Comparison of ENCODE assay signal across 21 cellular contexts in genomic region chr2:10733584-10733958, GRCh38. TPM values are rescaled to one million over a fixed set of nuclear protein-coding genes. Genes with fewer than 3 reads are reported as not detected.
A peak's percentile ranks its signal among the peaks of the same experiment; 100 is the strongest.
DNase-seq lines count a peak whose midpoint lies in the region; ATAC-seq and TF ChIP-seq lines count a peak whose summit lies in the region.
"Had no signal": no experiment of that assay in that cellular context is flagged by ENCODE, and none has a peak within 500 bp of the region (broad histone marks: within the 10 kb centered on the region; RNA-seq: fewer than 3 reads in every experiment).

No MANE protein-coding gene starts in this region.

- DNase-seq in DMS53 (lab: John Stamatoyannopoulos, UW) (peak; percentile 22), DMS53 treated with DMSO at 0.1 percent for 48 hours (lab: John Stamatoyannopoulos, UW; ENCODE audit: unreplicated experiment) (no peak), fibroblast of the aortic adventitia (ENCODE audit: low read depth) (peak; percentile 13), NCI-H2171 (lab: John Stamatoyannopoulos, UW) (no peak)
- no peak for DNase-seq in activated naive CD8-positive, alpha-beta T cell treated with anti-CD3 and anti-CD28 coated beads, Interleukin-2, amount 50 U/mL, for 24 hours
- DNase-seq in activated naive CD8-positive, alpha-beta T cell treated with anti-CD3 and anti-CD28 coated beads for 36 hours = no peak
- DNase-seq: Calu3; CD4-positive, CD25-positive, alpha-beta regulatory T cell; DND-41; GM23248; NCI-H1694 treated with DMSO at 0.1 percent for 48 hours; NCI-H524; NK-92 treated with Interleukin-12 subunit alpha and Interleukin-12 subunit beta, amount 100 ng/mL, for 24 hours; SJCRH30; T-helper 2 cell had no signal

- H3K9me3 Mint-ChIP-seq in activated naive CD8-positive, alpha-beta T cell treated with anti-CD3 and anti-CD28 coated beads, Interleukin-2, amount 50 U/mL, for 24 hours = no peaks in the 10 kb centered on the region
- H3K9me3 Mint-ChIP-seq in activated naive CD8-positive, alpha-beta T cell treated with anti-CD3 and anti-CD28 coated beads for 36 hours = no peaks in the 10 kb centered on the region
- H3K9me3 Mint-ChIP-seq: CD4-positive, CD25-positive, alpha-beta regulatory T cell had no signal

- no peak overlapping the region for H3K4me3 ChIP-seq in fibroblast of the aortic adventitia (ENCODE audit: low read depth, low read length)
- H3K4me3 ChIP-seq: GM12878, GM23248, SJCRH30 had no signal

- TF ChIP-seq CTCF in fibroblast of the aortic adventitia (IDR thresholded peaks at IDR 0.05; ENCODE audit: insufficient read depth, low read length) = no peak

- H3K27me3 Mint-ChIP-seq in activated naive CD8-positive, alpha-beta T cell treated with anti-CD3 and anti-CD28 coated beads, Interleukin-2, amount 50 U/mL, for 24 hours = peaks cover 6% of the 10 kb centered on the region
- H3K27me3 Mint-ChIP-seq in activated naive CD8-positive, alpha-beta T cell treated with anti-CD3 and anti-CD28 coated beads for 36 hours = peaks cover 9% of the 10 kb centered on the region
- H3K27me3 Mint-ChIP-seq: B cell had no signal

- no peak overlapping the region for H3K4me3 Mint-ChIP-seq in activated naive CD8-positive, alpha-beta T cell treated with anti-CD3 and anti-CD28 coated beads, Interleukin-2, amount 50 U/mL, for 24 hours
- H3K4me3 Mint-ChIP-seq in activated naive CD8-positive, alpha-beta T cell treated with anti-CD3 and anti-CD28 coated beads for 36 hours = no peak overlapping the region
- H3K4me3 Mint-ChIP-seq: B cell; CD4-positive, CD25-positive, alpha-beta regulatory T cell had no signal

- H3K36me3 Mint-ChIP-seq in activated naive CD8-positive, alpha-beta T cell treated with anti-CD3 and anti-CD28 coated beads, Interleukin-2, amount 50 U/mL, for 24 hours (ENCODE audit: low read depth) = no peaks in the 10 kb centered on the region
- H3K36me3 Mint-ChIP-seq in activated naive CD8-positive, alpha-beta T cell treated with anti-CD3 and anti-CD28 coated beads for 36 hours = no peaks in the 10 kb centered on the region
- H3K36me3 Mint-ChIP-seq: CD4-positive, CD25-positive, alpha-beta regulatory T cell had no signal

- H3K27ac Mint-ChIP-seq in activated naive CD8-positive, alpha-beta T cell treated with anti-CD3 and anti-CD28 coated beads, Interleukin-2, amount 50 U/mL, for 24 hours = no peak overlapping the region
- no peak overlapping the region for H3K27ac Mint-ChIP-seq in activated naive CD8-positive, alpha-beta T cell treated with anti-CD3 and anti-CD28 coated beads for 36 hours
- H3K27ac Mint-ChIP-seq: B cell; CD4-positive, CD25-positive, alpha-beta regulatory T cell had no signal

- H3K4me1 Mint-ChIP-seq in activated naive CD8-positive, alpha-beta T cell treated with anti-CD3 and anti-CD28 coated beads, Interleukin-2, amount 50 U/mL, for 24 hours = no peaks in the 10 kb centered on the region
- no peaks in the 10 kb centered on the region for H3K4me1 Mint-ChIP-seq in activated naive CD8-positive, alpha-beta T cell treated with anti-CD3 and anti-CD28 coated beads for 36 hours
- H3K4me1 Mint-ChIP-seq: B cell; CD4-positive, CD25-positive, alpha-beta regulatory T cell had no signal

- peak; percentile 7 for ATAC-seq in activated naive CD8-positive, alpha-beta T cell treated with anti-CD3 and anti-CD28 coated beads, Interleukin-2, amount 50 U/mL, for 24 hours
- ATAC-seq in GM21576 (IDR thresholded peaks at IDR 0.05; ENCODE audit: unreplicated experiment) = no peak
- ATAC-seq in GM18867 (IDR thresholded peaks at IDR 0.05; ENCODE audit: unreplicated experiment) = no peak
- ATAC-seq: GM12878, HCT116 had no signal

RNA-seq across cellular contexts. Expression of gene ATP6V1C2, which starts 12.1 kb away (rescaled TPM):
- not detected for total RNA-seq in activated naive CD8-positive, alpha-beta T cell treated with anti-CD3 and anti-CD28 coated beads for 36 hours
- not detected in 2 replicates for total RNA-seq in fibroblast of the aortic adventitia (ENCODE audit: low replicate concordance)
- total RNA-seq: CD4-positive, CD25-positive, alpha-beta regulatory T cell; GM23248; M059J had no signal

RNA-seq across cellular contexts. Expression of gene NOL10, which starts 43.8 kb away (rescaled TPM):
- 10 to 100 TPM; 48.1 to 49.9 TPM for total RNA-seq in activated naive CD8-positive, alpha-beta T cell treated with anti-CD3 and anti-CD28 coated beads for 36 hours
- 45.7 and 47.9 TPM in 2 replicates for total RNA-seq in fibroblast of the aortic adventitia (ENCODE audit: low replicate concordance)

Comparison
In these comparisons a context has a peak if more than half of its experiments do, and no peak if none do; other contexts are left out.
1. DNase-seq: peak in DMS53 (single experiment) and fibroblast of the aortic adventitia (single experiment); none in DMS53 treated with DMSO at 0.1 percent for 48 hours (single experiment), activated naive CD8-positive, alpha-beta T cell treated with anti-CD3 and anti-CD28 coated beads, Interleukin-2, amount 50 U/mL, for 24 hours (single experiment), activated naive CD8-positive, alpha-beta T cell treated with anti-CD3 and anti-CD28 coated beads for 36 hours (single experiment) and NCI-H2171 (single experiment).